In the genomic region with DNA sequence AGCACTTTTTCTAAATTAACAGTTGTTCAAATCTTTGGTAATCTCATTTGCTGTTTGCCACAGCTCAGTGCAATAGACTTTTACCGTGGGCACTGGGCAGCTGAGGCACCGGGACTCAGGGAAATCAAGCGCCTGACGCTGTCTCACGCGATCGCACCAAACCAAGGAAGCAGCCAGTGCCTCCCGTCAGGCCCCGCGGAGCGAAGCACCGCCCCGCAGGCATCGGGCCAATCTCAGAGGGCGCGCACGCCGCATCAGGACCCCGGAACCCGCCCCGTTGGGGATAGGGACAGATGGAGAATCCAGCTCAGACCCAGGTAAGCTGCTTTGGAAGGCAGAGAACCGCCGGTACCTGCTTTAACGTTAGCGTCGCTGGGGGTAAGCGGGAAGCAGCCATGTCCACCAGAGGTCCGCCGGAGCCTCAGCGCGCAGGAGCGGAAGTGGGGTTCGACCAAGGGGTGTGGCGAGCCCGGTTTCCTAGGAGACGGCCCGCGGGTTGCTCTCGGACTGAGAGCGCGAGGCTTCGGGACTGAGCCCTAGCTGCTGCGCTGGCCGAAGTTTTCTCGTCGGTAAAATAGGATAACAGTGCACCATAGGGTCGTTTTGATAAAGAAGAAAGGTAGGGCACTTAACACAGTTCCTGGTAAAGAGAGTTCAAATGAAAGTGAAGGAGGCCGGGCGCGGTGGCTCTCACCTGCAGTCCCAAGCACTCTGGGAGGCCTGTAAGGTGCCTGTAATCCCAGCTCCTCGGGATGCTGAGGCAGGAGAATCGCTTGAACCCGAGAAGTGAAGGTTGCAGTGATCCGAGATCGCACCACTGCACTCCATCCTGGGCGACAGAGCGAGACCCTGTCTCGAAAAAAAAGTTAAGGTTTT, we compare ENCODE assay signal across 8 cellular contexts. TPM values are rescaled to one million over a fixed set of nuclear protein-coding genes. Genes with fewer than 3 reads are reported as not detected.
A peak's percentile ranks its signal among the peaks of the same experiment; 100 is the strongest.
DNase-seq lines count a peak whose midpoint lies in the region; ATAC-seq and TF ChIP-seq lines count a peak whose summit lies in the region.

A gene with protein sequence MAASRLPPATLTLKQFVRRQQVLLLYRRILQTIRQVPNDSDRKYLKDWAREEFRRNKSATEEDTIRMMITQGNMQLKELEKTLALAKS (minus strand): TSS at position 428 of the 876 bp plus-strand sequence. CDS start 31 bp downstream, at position 397.

- intact Hi-C loops in T-helper 1 cell treated with Interleukin-12 subunit alpha and Interleukin-12 subunit beta and Interleukin-4 antibody, amounts not matched to agents 30 ng/mL and 1 ng/mL, for 36 hours (cut with micrococcal nuclease): loop anchor here (1.0 to 5.0 kb wide), 16 partner anchors 28 to 1936 kb away; partner anchors contain the start of genes AKIRIN2, ANKRD6, CASP8AP2 and MAP3K7
- intact Hi-C loops in left cardiac atrium (cut with DNase I): no loop called here
- intact Hi-C loops in posterior vena cava (cut with DNase I): no loop called here
- intact Hi-C loops in upper lobe of right lung (cut with DNase I): no loop called here

- H3K4me1 ChIP-seq in upper lobe of right lung: peaks cover 6% of the 10 kb centered on the region

- H3K27ac ChIP-seq in upper lobe of right lung: peak within 1 kb of the TSS; percentile 90

- no peaks in the 10 kb centered on the region for H3K9me3 ChIP-seq in upper lobe of right lung

- in situ Hi-C loops in GM13976 (cut with MboI; ENCODE audit: low sequenced_read_pairs, unreplicated experiment): no loop called here

- H3K4me3 ChIP-seq in upper lobe of right lung: peak within 1 kb of the TSS; percentile 66

- TF ChIP-seq CTCF in GM13976 (IDR thresholded peaks at IDR 0.05; ENCODE audit: borderline replicate concordance, control extremely low read depth, extremely low read depth, insufficient read depth, missing control alignments) (no peak), upper lobe of right lung (IDR thresholded peaks at IDR 0.05) (peak; percentile 6)

- H3K36me3 ChIP-seq in upper lobe of right lung: peaks cover 34% of the 10 kb centered on the region

- H3K27me3 ChIP-seq in upper lobe of right lung: no peaks in the 10 kb centered on the region

- ATAC-seq in HG02870 (IDR thresholded peaks at IDR 0.05; ENCODE audit: unreplicated experiment) (peak; percentile 95), left cardiac atrium (peak; percentile 99 to 100), upper lobe of right lung (peak; percentile 99)

- DNase-seq in GM13976 (ENCODE audit: low spot score) (peak; percentile 94), NCI-H146 treated with DMSO at 0.1 percent for 48 hours (lab: John Stamatoyannopoulos, UW; ENCODE audit: unreplicated experiment) (peak; percentile 87), amniotic epithelial cell (ENCODE audit: low read depth) (peak; percentile 86), left cardiac atrium (peak; percentile 96), posterior vena cava (ENCODE audit: low spot score) (peak; percentile 99), upper lobe of right lung (peak; percentile 98)

RNA-seq across cellular contexts. Expression of the gene that starts here (rescaled TPM):
- total RNA-seq in T-helper 1 cell treated with Interleukin-12 subunit alpha and Interleukin-12 subunit beta and Interleukin-4 antibody, amounts not matched to agents 30 ng/mL and 1 ng/mL, for 36 hours: 32.4 and 33.8 TPM in 2 replicates
- 10 to 100 TPM; 27.9 to 36.7 TPM for total RNA-seq in left cardiac atrium
- total RNA-seq in posterior vena cava: 10 to 100 TPM; 34.1 to 34.3 TPM
- 32.9 TPM for total RNA-seq in upper lobe of right lung

Comparison
In these comparisons a context has a peak if more than half of its experiments do, and no peak if none do; other contexts are left out.
1. Peak in every context shown above with its lines: DNase-seq, ATAC-seq, H3K4me3 ChIP-seq and H3K27ac ChIP-seq.